In genomic region chr11:90542092-90542491, GRCh38 we compare ENCODE assay signal across 1 cellular context.
TF ChIP-seq lines count a peak whose summit lies in the region.

No MANE protein-coding gene starts in this region.

TF ChIP-seq in H1, 55 proteins besides CTCF, POLR2A, EP300 and RAD21 (continued from another document):
- TF ChIP-seq RNF2 (IDR thresholded peaks at IDR 0.05; ENCODE audit: borderline replicate concordance, low read depth, low read length, missing control alignments, poor library complexity, severe bottlenecking) (no peak), TCF12 (IDR thresholded peaks at IDR 0.05; ENCODE audit: low read depth, low read length) (no peak), SP4 (IDR thresholded peaks at IDR 0.05; ENCODE audit: low read length) (no peak), SP1 (IDR thresholded peaks at IDR 0.05; ENCODE audit: low read depth, low read length) (no peak), RXRA (IDR thresholded peaks at IDR 0.05; ENCODE audit: insufficient read depth, low read depth, low read length) (no peak), CHD1 (IDR thresholded peaks at IDR 0.05; ENCODE audit: low read depth, low read length) (no peak), KDM1A (IDR thresholded peaks at IDR 0.05; ENCODE audit: borderline replicate concordance, low read length) (no peak)
- TF ChIP-seq, protein P1, sequence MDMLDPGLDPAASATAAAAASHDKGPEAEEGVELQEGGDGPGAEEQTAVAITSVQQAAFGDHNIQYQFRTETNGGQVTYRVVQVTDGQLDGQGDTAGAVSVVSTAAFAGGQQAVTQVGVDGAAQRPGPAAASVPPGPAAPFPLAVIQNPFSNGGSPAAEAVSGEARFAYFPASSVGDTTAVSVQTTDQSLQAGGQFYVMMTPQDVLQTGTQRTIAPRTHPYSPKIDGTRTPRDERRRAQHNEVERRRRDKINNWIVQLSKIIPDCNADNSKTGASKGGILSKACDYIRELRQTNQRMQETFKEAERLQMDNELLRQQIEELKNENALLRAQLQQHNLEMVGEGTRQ (IDR thresholded peaks at IDR 0.05; ENCODE audit: low read length): no peak
- TF ChIP-seq, protein P2, sequence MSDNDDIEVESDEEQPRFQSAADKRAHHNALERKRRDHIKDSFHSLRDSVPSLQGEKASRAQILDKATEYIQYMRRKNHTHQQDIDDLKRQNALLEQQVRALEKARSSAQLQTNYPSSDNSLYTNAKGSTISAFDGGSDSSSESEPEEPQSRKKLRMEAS (IDR thresholded peaks at IDR 0.05): no peak
